13 cellular contexts compared by ENCODE assay signal in the genomic region with DNA sequence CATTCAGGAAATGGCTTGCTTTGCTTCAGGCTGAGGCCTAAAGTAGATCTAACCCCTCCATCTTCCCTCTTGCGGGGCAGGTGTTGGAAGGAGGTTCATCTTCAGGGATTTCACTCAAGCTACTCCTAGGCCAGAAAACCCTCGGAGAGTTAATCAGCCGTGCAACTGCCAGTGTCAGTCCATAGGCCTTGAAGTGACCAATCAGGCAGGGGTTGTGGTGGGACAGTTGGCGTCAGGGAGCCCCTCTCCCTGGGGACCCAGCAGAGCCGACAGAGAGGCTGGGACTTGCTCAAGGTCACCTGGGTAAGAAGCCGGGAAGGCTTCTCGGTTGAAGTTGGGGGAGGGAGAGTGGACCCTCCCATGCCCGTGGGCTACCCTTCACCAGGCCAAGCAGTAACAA. TPM values are rescaled to one million over a fixed set of nuclear protein-coding genes. Genes with fewer than 3 reads are reported as not detected.
A peak's percentile ranks its signal among the peaks of the same experiment; 100 is the strongest.
DNase-seq lines count a peak whose midpoint lies in the region; ATAC-seq, FAIRE-seq and TF ChIP-seq lines count a peak whose summit lies in the region.
"Not testable (repeated sequence)": the region's sequence is repeated elsewhere in the genome, so short reads cannot be mapped to it uniquely, and the experiment has no call there.
"Had no signal": no experiment of that assay in that cellular context is flagged by ENCODE, and none has a peak within 500 bp of the region (broad histone marks: within the 10 kb centered on the region; RNA-seq: fewer than 3 reads in every experiment).

No MANE protein-coding gene starts in this region.

- not testable (repeated sequence) for H3K4ac ChIP-seq in mesenchymal stem cell (ENCODE audit: low read depth in 1 of 2, low read length in 2 of 2)

- not testable (repeated sequence) for H4K20me1 ChIP-seq in BLaER1 treated with 17β-estradiol and CSF1 and Interleukin-3, amounts not matched to agents 10 nM and 100 nM; PC-9 (ENCODE audit: insufficient read depth); endothelial cell of umbilical vein (replicated peaks; ENCODE audit: control insufficient read depth, extremely low read depth, insufficient read depth, low read length)

- H3K9ac ChIP-seq in BLaER1 treated with 17β-estradiol and CSF1 and Interleukin-3, amounts not matched to agents 10 nM and 100 nM; endothelial cell of umbilical vein (replicated peaks; ENCODE audit: extremely low read depth, insufficient read depth, low read length); mesenchymal stem cell (ENCODE audit: low read length): not testable (repeated sequence)

- H4K91ac ChIP-seq in mesenchymal stem cell (ENCODE audit: low read length), result not testable (repeated sequence)

- intact Hi-C loops in PC-9 (cut with micrococcal nuclease; ENCODE audit: unreplicated experiment); body of pancreas (cut with DNase I): not testable (repeated sequence)
- intact Hi-C loops in endothelial cell of umbilical vein (cut with micrococcal nuclease), result loop anchor here (1.0 to 5.0 kb wide), 3 partner anchors 24 to 63 kb away; no protein-coding TSS in a partner anchor

- dilution Hi-C loops in endothelial cell of umbilical vein (cut with MboI; ENCODE audit: extremely low pct_ligation_motif_present, low sequenced_read_pairs), result not testable (repeated sequence)

- not testable (repeated sequence) for H3K36me3 Mint-ChIP-seq in progenitor cell of endocrine pancreas (ENCODE audit: insufficient read depth); type B pancreatic cell

- H3K14ac ChIP-seq in mesenchymal stem cell (ENCODE audit: low read length in 2 of 2), result not testable (repeated sequence)

- TF ChIP-seq CTCF in PC-9 (conservative IDR thresholded peaks at IDR 0.05); body of pancreas (IDR thresholded peaks at IDR 0.05); endothelial cell of umbilical vein (IDR thresholded peaks at IDR 0.05; ENCODE audit: extremely low read depth in 1 of 2, insufficient read depth in 1 of 2, low read depth in 1 of 2, low read length in 2 of 2); progenitor cell of endocrine pancreas (IDR thresholded peaks at IDR 0.05; ENCODE audit: unreplicated experiment); type B pancreatic cell (conservative IDR thresholded peaks at IDR 0.05): not testable (repeated sequence)

- not testable (repeated sequence) for H3K9me1 ChIP-seq in endothelial cell of umbilical vein (replicated peaks; ENCODE audit: control insufficient read depth, extremely low read depth, insufficient read depth, low read length)

- not testable (repeated sequence) for H3F3A ChIP-seq in PC-9 (ENCODE audit: insufficient read depth, low read depth)

- peak overlapping the region; percentile 95 for H3K27ac Mint-ChIP-seq in progenitor cell of endocrine pancreas
- H3K27ac Mint-ChIP-seq in type B pancreatic cell, result peak overlapping the region; percentile 64

- POLR2A ChIA-PET in PC-9 (lab: Charles Lee; ENCODE audit: unreplicated experiment), result not testable (repeated sequence)
- POLR2A ChIA-PET in endothelial cell of umbilical vein (lab: Charles Lee), result interaction anchor here (0.6 kb wide), 1 partner anchor 8 kb away, joined by 3 read pairs; no protein-coding TSS in a partner anchor

- CTCF ChIA-PET in PC-9 (lab: Charles Lee), result not testable (repeated sequence)
- CTCF ChIA-PET in endothelial cell of umbilical vein (lab: Charles Lee), result interaction anchor here (1.1 to 1.3 kb wide), 2 partner anchors 32 to 34 kb away, joined by 3 read pairs; no protein-coding TSS in a partner anchor

- not testable (repeated sequence) for H3K27me3 ChIP-seq in BLaER1 treated with 17β-estradiol and CSF1 and Interleukin-3, amounts not matched to agents 10 nM and 100 nM; PC-9 (ENCODE audit: insufficient read depth, low read depth); body of pancreas; endothelial cell of umbilical vein (ENCODE audit: control insufficient read depth in 2 of 2, insufficient read depth in 2 of 2, low read length in 2 of 2); mesenchymal stem cell (ENCODE audit: control insufficient read depth in 1 of 2, insufficient read depth in 1 of 2, low read length in 2 of 2)

- not testable (repeated sequence) for H3K18ac ChIP-seq in mesenchymal stem cell (ENCODE audit: low read depth in 1 of 2, low read length in 2 of 2)

- H3K9me3 Mint-ChIP-seq in progenitor cell of endocrine pancreas (ENCODE audit: low read depth); type B pancreatic cell: not testable (repeated sequence)

- not testable (repeated sequence) for H3K4me3 ChIP-seq in BLaER1 treated with 17β-estradiol and CSF1 and Interleukin-3, amounts not matched to agents 10 nM and 100 nM; PC-9; body of pancreas; endothelial cell of umbilical vein (replicated peaks in 1 of 3; ENCODE audit: insufficient read depth in 1 of 3, low read depth in 1 of 3, low read length in 3 of 3); mesenchymal stem cell (ENCODE audit: insufficient read depth in 1 of 2, low read depth in 1 of 2, low read length in 2 of 2)

- H3K4me1 ChIP-seq in BLaER1 treated with 17β-estradiol and CSF1 and Interleukin-3, amounts not matched to agents 10 nM and 100 nM, result peaks cover 0 to 12% (median 7%) of the 10 kb centered on the region in 10 experiments; a peak in 13 of 20 replicates
- not testable (repeated sequence) for H3K4me1 ChIP-seq in PC-9 (replicated peaks; ENCODE audit: insufficient read depth); mesenchymal stem cell (ENCODE audit: control insufficient read depth, insufficient read depth, low read depth, low read length)
- H3K4me1 ChIP-seq in body of pancreas (peaks cover 57% of the 10 kb centered on the region), endothelial cell of umbilical vein (ENCODE audit: control insufficient read depth, extremely low read depth, insufficient read depth, low read length) (peaks cover 26% of the 10 kb centered on the region)

- not testable (repeated sequence) for H3K79me2 ChIP-seq in PC-9 (ENCODE audit: low read depth); endothelial cell of umbilical vein (ENCODE audit: control insufficient read depth, insufficient read depth, low read length)

- peak in 1 of 3 donors; percentile 45 for TF ChIP-seq POLR2A in body of pancreas (IDR thresholded peaks at IDR 0.05)
- TF ChIP-seq POLR2A in endothelial cell of umbilical vein (IDR thresholded peaks at IDR 0.05; ENCODE audit: low read depth, low read length), result not testable (repeated sequence)

- H2BK12ac ChIP-seq in mesenchymal stem cell (ENCODE audit: low read length in 2 of 2), result not testable (repeated sequence)

- not testable (repeated sequence) for H3K27me3 Mint-ChIP-seq in progenitor cell of endocrine pancreas, type B pancreatic cell

- H3K9me2 ChIP-seq in PC-9 (ENCODE audit: insufficient read depth), result not testable (repeated sequence)

- not testable (repeated sequence) for H2AFZ ChIP-seq in PC-9; endothelial cell of umbilical vein (ENCODE audit: low read depth, low read length); mesenchymal stem cell (ENCODE audit: low read depth, low read length)

- not testable (repeated sequence) for H2BK120ac ChIP-seq in mesenchymal stem cell (ENCODE audit: low read depth, low read length)

- H4K8ac ChIP-seq in mesenchymal stem cell (ENCODE audit: low read length), result not testable (repeated sequence)

- FAIRE-seq in endothelial cell of umbilical vein (lab: Jason Lieb, UNC), result not testable (repeated sequence)

- not testable (repeated sequence) for H3K9me3 ChIP-seq in BLaER1 treated with 17β-estradiol and CSF1 and Interleukin-3, amounts not matched to agents 10 nM and 100 nM (replicated peaks in 1 of 11); PC-9 (ENCODE audit: insufficient read depth, low read depth); body of pancreas; endothelial cell of umbilical vein (replicated peaks; ENCODE audit: control insufficient read depth, insufficient read depth, low read length); mesenchymal stem cell (ENCODE audit: control insufficient read depth, low read length)

- H3K79me1 ChIP-seq in mesenchymal stem cell (replicated peaks; ENCODE audit: low read length, poor library complexity, severe bottlenecking), result not testable (repeated sequence)

- not testable (repeated sequence) for H2BK5ac ChIP-seq in mesenchymal stem cell (ENCODE audit: low read depth, low read length, poor library complexity, severe bottlenecking)

- not testable (repeated sequence) for H3K23ac ChIP-seq in mesenchymal stem cell (ENCODE audit: low read length in 2 of 2)

- not testable (repeated sequence) for DNase-seq in PC-9; endothelial cell of umbilical vein (ENCODE audit: low read depth, low spot score); mesenchymal stem cell; progenitor cell of endocrine pancreas (ENCODE audit: low spot score, unreplicated experiment); type B pancreatic cell (ENCODE audit: extremely low spot score, unreplicated experiment)
- peak in 3 of 4 donors; percentile 50 to 64 (median 57) for DNase-seq in body of pancreas

- H3K4me3 Mint-ChIP-seq in progenitor cell of endocrine pancreas (ENCODE audit: low read depth), result not testable (repeated sequence)
- peak overlapping the region; percentile 2 for H3K4me3 Mint-ChIP-seq in type B pancreatic cell

- H3K27ac ChIP-seq in BLaER1 treated with 17β-estradiol and CSF1 and Interleukin-3, amounts not matched to agents 10 nM and 100 nM; mesenchymal stem cell (ENCODE audit: low read length, poor library complexity, severe bottlenecking): not testable (repeated sequence)
- H3K27ac ChIP-seq in PC-9 (peak overlapping the region; percentile 71; the same call in 1 of the 2 replicates), body of pancreas (peak overlapping the region; percentile 88 to 97 (median 92)), endothelial cell of umbilical vein (ENCODE audit: insufficient read depth, low read depth, low read length) (peak overlapping the region; percentile 96)

- peak overlapping the region in 7 of 11 experiments; percentile 10 to 38 (median 25); a peak in 5 of 22 replicates for H3K4me2 ChIP-seq in BLaER1 treated with 17β-estradiol and CSF1 and Interleukin-3, amounts not matched to agents 10 nM and 100 nM
- not testable (repeated sequence) for H3K4me2 ChIP-seq in PC-9; endothelial cell of umbilical vein (ENCODE audit: insufficient read depth, low read length); mesenchymal stem cell (ENCODE audit: low read length, poor library complexity, severe bottlenecking)

- not testable (repeated sequence) for H3K36me3 ChIP-seq in BLaER1 treated with 17β-estradiol and CSF1 and Interleukin-3, amounts not matched to agents 10 nM and 100 nM; PC-9 (ENCODE audit: low read depth); body of pancreas (replicated peaks in 1 of 2; ENCODE audit: insufficient read depth in 1 of 2, low read depth in 2 of 2); endothelial cell of umbilical vein (ENCODE audit: control insufficient read depth in 2 of 2, extremely low read depth in 1 of 2, insufficient read depth in 2 of 2, low read length in 2 of 2); mesenchymal stem cell (ENCODE audit: control insufficient read depth in 1 of 2, insufficient read depth in 2 of 2, low read depth in 1 of 2, low read length in 2 of 2)

- peak; percentile 6 for ATAC-seq in body of pancreas

- BruUV-seq in PC-9 (replicated peaks; lab: Mats Ljungman, UMichigan); endothelial cell of umbilical vein (replicated peaks; lab: Mats Ljungman, UMichigan): not testable (repeated sequence)

- not testable (repeated sequence) for H2BK15ac ChIP-seq in mesenchymal stem cell (ENCODE audit: low read depth, poor library complexity, severe bottlenecking)

- WGBS in body of pancreas, 2 donors, result 19 to 21% methylated on average over 3 to 6 of the region's 8 CpGs
- 96% methylated on average over 4 of the region's 8 CpGs for WGBS in mesenchymal stem cell

- H2AK5ac ChIP-seq in mesenchymal stem cell (ENCODE audit: low read length, severe bottlenecking), result peak overlapping the region; percentile 88

- H3K4me1 Mint-ChIP-seq in progenitor cell of endocrine pancreas (ENCODE audit: low read depth) (peaks cover 22% of the 10 kb centered on the region), type B pancreatic cell (ENCODE audit: unreplicated experiment) (peaks cover 12% of the 10 kb centered on the region)

RNA-seq across cellular contexts. Expression of a gene that starts 2.9 kb away (rescaled TPM):
- not detected in 2 replicates for total RNA-seq in PC-9 (2021)
- over 10,000 TPM; 12,815 to 27,120 TPM for total RNA-seq in body of pancreas
- 0.48 TPM in 1 of 2 replicates, not detected in the other for total RNA-seq in endothelial cell of umbilical vein
- polyA plus RNA-seq in endothelial cell of umbilical vein, result 0.30 and 0.32 TPM in 2 replicates
- polyA plus RNA-seq in endothelial cell of umbilical vein (2011; cell fraction: cytosol; rRNA removed), result 0.10 and 0.20 TPM in 2 replicates
- 0.25 and 0.29 TPM in 2 replicates for polyA plus RNA-seq in endothelial cell of umbilical vein (2011; cell fraction: nucleus; rRNA removed)
- polyA plus RNA-seq in endothelial cell of umbilical vein (2012), result not detected in 2 replicates
- 0.39 TPM in 1 of 2 replicates, not detected in the other for polyA minus RNA-seq in endothelial cell of umbilical vein
- polyA minus RNA-seq in endothelial cell of umbilical vein (2011; cell fraction: cytosol; rRNA and poly(A)+ RNA removed), result not detected
- polyA minus RNA-seq in endothelial cell of umbilical vein (2011; cell fraction: nucleus; rRNA and poly(A)+ RNA removed), result 1.5 TPM in 1 of 2 replicates, not detected in the other
- not detected for polyA plus RNA-seq in mesenchymal stem cell (2013, experiment 1 of 2)
- not detected for polyA plus RNA-seq in mesenchymal stem cell (2013, experiment 2 of 2)
- 0.58 TPM in 1 of 2 replicates, not detected in the other for total RNA-seq in progenitor cell of endocrine pancreas
- not detected in 2 replicates for total RNA-seq in type B pancreatic cell (ENCODE audit: low replicate concordance)
- total RNA-seq: CD4-positive, CD25-positive, alpha-beta regulatory T cell; G401; H4 had no signal
- polyA plus RNA-seq: AG04450; BJ; CD4-positive, CD25-positive, alpha-beta regulatory T cell; GM12878 had no signal

RNA-seq across cellular contexts. Expression of a gene that starts 27.5 kb away (rescaled TPM):
- total RNA-seq in PC-9 (2021) (not detected in 2 replicates), body of pancreas (over 10,000 TPM; 37,316 to 51,622 TPM), endothelial cell of umbilical vein (not detected in 2 replicates), progenitor cell of endocrine pancreas (1.5 and 3.1 TPM in 2 replicates), type B pancreatic cell (ENCODE audit: low replicate concordance) (0.40 TPM in 1 of 2 replicates, not detected in the other)
- 0.35 TPM in 1 of 2 replicates, not detected in the other for polyA plus RNA-seq in endothelial cell of umbilical vein
- 0.16 and 0.43 TPM in 2 replicates for polyA plus RNA-seq in endothelial cell of umbilical vein (2011; cell fraction: cytosol; rRNA removed)
- 0.26 TPM in 1 of 2 replicates, not detected in the other for polyA plus RNA-seq in endothelial cell of umbilical vein (2011; cell fraction: nucleus; rRNA removed)
- polyA plus RNA-seq in endothelial cell of umbilical vein (2012), result not detected in 2 replicates
- not detected in 2 replicates for polyA minus RNA-seq in endothelial cell of umbilical vein
- not detected for polyA minus RNA-seq in endothelial cell of umbilical vein (2011; cell fraction: cytosol; rRNA and poly(A)+ RNA removed)
- polyA minus RNA-seq in endothelial cell of umbilical vein (2011; cell fraction: nucleus; rRNA and poly(A)+ RNA removed), result not detected in 2 replicates
- not detected for polyA plus RNA-seq in mesenchymal stem cell (2013, experiment 1 of 2)
- polyA plus RNA-seq in mesenchymal stem cell (2013, experiment 2 of 2), result not detected
- total RNA-seq: CD4-positive, CD25-positive, alpha-beta regulatory T cell; G401; H4 had no signal
- polyA plus RNA-seq: AG04450; BJ; CD4-positive, CD25-positive, alpha-beta regulatory T cell; GM12878 had no signal

RNA-seq across cellular contexts. Expression of a gene that starts 36.8 kb away (rescaled TPM):
- total RNA-seq in PC-9 (2021) (126 and 157 TPM in 2 replicates), body of pancreas (100 to 1,000 TPM in 1 of 2 donors, 10 to 100 TPM in 1; 87.7 to 179 TPM), endothelial cell of umbilical vein (3,499 and 3,960 TPM in 2 replicates), progenitor cell of endocrine pancreas (656 and 657 TPM in 2 replicates), type B pancreatic cell (ENCODE audit: low replicate concordance) (124 and 130 TPM in 2 replicates)
- polyA plus RNA-seq in endothelial cell of umbilical vein, result 734 and 849 TPM in 2 replicates
- polyA plus RNA-seq in endothelial cell of umbilical vein (2011; cell fraction: cytosol; rRNA removed), result 751 and 1,165 TPM in 2 replicates
- 1,616 and 1,967 TPM in 2 replicates for polyA plus RNA-seq in endothelial cell of umbilical vein (2011; cell fraction: nucleus; rRNA removed)
- 1,500 and 2,412 TPM in 2 replicates for polyA plus RNA-seq in endothelial cell of umbilical vein (2012)
- polyA minus RNA-seq in endothelial cell of umbilical vein, result 1,494 and 1,598 TPM in 2 replicates
- 16.5 TPM for polyA minus RNA-seq in endothelial cell of umbilical vein (2011; cell fraction: cytosol; rRNA and poly(A)+ RNA removed)
- polyA minus RNA-seq in endothelial cell of umbilical vein (2011; cell fraction: nucleus; rRNA and poly(A)+ RNA removed), result 1,216 and 2,140 TPM in 2 replicates
- polyA plus RNA-seq in mesenchymal stem cell (2013, experiment 1 of 2), result 26.3 TPM
- polyA plus RNA-seq in mesenchymal stem cell (2013, experiment 2 of 2), result 21.0 TPM

Comparison
In these comparisons a context has a peak if more than half of its experiments do, and no peak if none do; other contexts are left out.
1. RNA of a gene that starts 2.9 kb away (total RNA-seq): 12,815 to 27,120 TPM in body of pancreas; 0.58 TPM in progenitor cell of endocrine pancreas, 0.48 TPM in endothelial cell of umbilical vein, not detected in PC-9 and not detected in type B pancreatic cell; every median in the first group is over 1,000 times any median in the second.
2. RNA of a gene that starts 27.5 kb away (total RNA-seq): 37,316 to 51,622 TPM in body of pancreas; 1.5 to 3.1 TPM in progenitor cell of endocrine pancreas, not detected in PC-9, 0.40 TPM in type B pancreatic cell and not detected in endothelial cell of umbilical vein; every median in the first group is over 1,000 times any median in the second.